In the genomic region with DNA sequence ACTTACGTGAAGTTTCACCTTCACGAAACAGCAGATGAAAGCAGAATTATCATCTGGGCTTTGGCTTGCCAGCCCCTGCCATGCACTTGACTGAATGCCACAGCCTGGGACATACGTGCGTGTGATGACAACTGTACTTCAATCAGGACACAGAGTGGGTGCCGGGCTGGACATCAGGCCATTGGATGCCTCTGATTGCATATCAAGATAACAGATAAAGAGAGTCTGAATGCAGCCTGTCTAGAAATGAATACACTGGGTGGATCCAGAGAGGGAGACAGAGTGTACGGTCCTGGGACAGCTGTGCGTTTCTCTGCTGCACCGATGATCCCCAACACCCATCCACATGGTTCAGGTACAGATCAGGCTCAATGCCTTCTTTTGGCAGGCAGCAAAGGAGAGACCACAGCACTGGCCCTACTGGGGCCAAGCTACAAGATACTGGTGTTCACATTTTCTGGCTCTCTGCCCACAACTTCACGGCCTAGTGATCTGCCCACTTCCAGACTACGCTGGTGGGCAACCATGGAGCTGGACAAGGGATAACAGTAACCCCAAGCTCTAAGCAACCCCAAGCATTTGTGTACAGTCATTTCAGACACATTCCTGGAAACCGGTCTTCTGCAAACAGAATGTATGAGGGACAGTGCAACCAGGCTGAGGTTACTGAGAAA, we compare ENCODE assay signal across 19 cellular contexts. TPM values are rescaled to one million over a fixed set of nuclear protein-coding genes. Genes with fewer than 3 reads are reported as not detected.
DNase-seq lines count a peak whose midpoint lies in the region; ATAC-seq and TF ChIP-seq lines count a peak whose summit lies in the region.
"Had no signal": no experiment of that assay in that cellular context is flagged by ENCODE, and none has a peak within 500 bp of the region (broad histone marks: within the 10 kb centered on the region; RNA-seq: fewer than 3 reads in every experiment).

No MANE protein-coding gene starts in this region.

- peaks cover 16% of the 10 kb centered on the region for H3K4me1 Mint-ChIP-seq in activated T-cell treated with anti-CD3 and anti-CD28 coated beads, Interleukin-2, amount 50 U/mL, for 72 hours (ENCODE audit: low read depth)
- H3K4me1 Mint-ChIP-seq in T-helper 17 cell, result peaks cover 14% of the 10 kb centered on the region
- peaks cover 7% of the 10 kb centered on the region for H3K4me1 Mint-ChIP-seq in Caco-2 (ENCODE audit: low read depth, unreplicated experiment)

- no peak overlapping the region for H3K27ac ChIP-seq in sigmoid colon
- H3K27ac ChIP-seq: body of pancreas, heart right ventricle, WERI-Rb-1 had no signal

- H3K27me3 Mint-ChIP-seq in activated T-cell treated with anti-CD3 and anti-CD28 coated beads, Interleukin-2, amount 50 U/mL, for 72 hours (ENCODE audit: low read depth), result no peaks in the 10 kb centered on the region
- H3K27me3 Mint-ChIP-seq in T-helper 17 cell (no peaks in the 10 kb centered on the region), Caco-2 (ENCODE audit: insufficient read depth, unreplicated experiment) (peaks cover 6% of the 10 kb centered on the region)
- H3K27me3 Mint-ChIP-seq: activated naive CD8-positive, alpha-beta T cell treated with anti-CD3 and anti-CD28 coated beads for 36 hours had no signal

- ATAC-seq in activated T-cell treated with anti-CD3 and anti-CD28 coated beads, Interleukin-2, amount 50 U/mL, for 72 hours (replicated peaks in 1 of 2), result peak; percentile 54 to 69
- ATAC-seq in T-helper 17 cell (peak; percentile 57), GM21423 (IDR thresholded peaks at IDR 0.05; ENCODE audit: unreplicated experiment) (no peak)
- ATAC-seq: body of pancreas, GM12878, heart right ventricle, natural killer cell had no signal

- H3K9me3 Mint-ChIP-seq in activated T-cell treated with anti-CD3 and anti-CD28 coated beads, Interleukin-2, amount 50 U/mL, for 72 hours, result no peaks in the 10 kb centered on the region
- no peaks in the 10 kb centered on the region for H3K9me3 Mint-ChIP-seq in Caco-2 (ENCODE audit: unreplicated experiment)
- H3K9me3 Mint-ChIP-seq: activated naive CD8-positive, alpha-beta T cell treated with anti-CD3 and anti-CD28 coated beads for 36 hours; natural killer cell had no signal

- H3K27me3 ChIP-seq in sigmoid colon, result no peaks in the 10 kb centered on the region
- no peaks in the 10 kb centered on the region for H3K27me3 ChIP-seq in Caco-2 (replicated peaks; ENCODE audit: control insufficient read depth, insufficient read depth, low read length)
- H3K27me3 ChIP-seq: body of pancreas had no signal

- 91% methylated on average over 11 of the region's 11 CpGs for WGBS in sigmoid colon, 2 donors

- H3K36me3 Mint-ChIP-seq in activated T-cell treated with anti-CD3 and anti-CD28 coated beads, Interleukin-2, amount 50 U/mL, for 72 hours (ENCODE audit: insufficient read depth in 2 of 2), result no peaks in the 10 kb centered on the region
- H3K36me3 Mint-ChIP-seq in T-helper 17 cell (ENCODE audit: low read depth) (peaks cover 2% of the 10 kb centered on the region), Caco-2 (ENCODE audit: insufficient read depth, unreplicated experiment) (no peaks in the 10 kb centered on the region)
- H3K36me3 Mint-ChIP-seq: activated naive CD8-positive, alpha-beta T cell treated with anti-CD3 and anti-CD28 coated beads for 36 hours; natural killer cell had no signal

- H3K4me3 Mint-ChIP-seq in activated T-cell treated with anti-CD3 and anti-CD28 coated beads, Interleukin-2, amount 50 U/mL, for 72 hours, result peak overlapping the region; percentile 47 to 61
- H3K4me3 Mint-ChIP-seq in T-helper 17 cell (peak overlapping the region; percentile 81), Caco-2 (ENCODE audit: unreplicated experiment) (no peak overlapping the region)
- H3K4me3 Mint-ChIP-seq: activated naive CD8-positive, alpha-beta T cell treated with anti-CD3 and anti-CD28 coated beads for 36 hours; natural killer cell had no signal

- H3K4me3 ChIP-seq in sigmoid colon (no peak overlapping the region), Caco-2 (ENCODE audit: low read depth, low read length) (no peak overlapping the region)
- H3K4me3 ChIP-seq: body of pancreas, GM12878, heart right ventricle had no signal

- DNase-seq in activated T-cell treated with anti-CD3 and anti-CD28 coated beads, Interleukin-2, amount 50 U/mL, for 72 hours, result no peak
- DNase-seq in activated T-cell treated with anti-CD3 and anti-CD28 coated beads for 4 hours (no peak), Caki2 (ENCODE audit: low read depth) (peak; percentile 65), T-helper 17 cell (no peak), left kidney (ENCODE audit: low read depth, low spot score) (peak; percentile 47), sigmoid colon (no peak), Caco-2 (no peak)
- DNase-seq: activated naive CD8-positive, alpha-beta T cell treated with anti-CD3 and anti-CD28 coated beads for 36 hours; body of pancreas; GDM1; heart right ventricle; Kasumi-1; natural killer cell; posterior cingulate gyrus; small intestine; stimulated activated CD8-positive, alpha-beta memory T cell treated with anti-CD3 and anti-CD28 coated beads, Interleukin-4, amount 100 ng/mL, for 48 hours; WERI-Rb-1 had no signal

- BruUV-seq in Caco-2 (replicated peaks; lab: Mats Ljungman, UMichigan), result no TSS peak

- TF ChIP-seq POLR2A in sigmoid colon (IDR thresholded peaks at IDR 0.05), result no peak

- POLR2A ChIA-PET in Caco-2 (lab: Charles Lee), result no interaction called here

- TF ChIP-seq CTCF in sigmoid colon (IDR thresholded peaks at IDR 0.05) (no peak), Caco-2 (IDR thresholded peaks at IDR 0.05; ENCODE audit: insufficient read depth in 1 of 2, low read depth in 1 of 2, low read length in 1 of 2, severe bottlenecking in 1 of 2, unreplicated experiment in 1 of 2) (no peak)

- no peak for TF ChIP-seq EP300 in sigmoid colon (IDR thresholded peaks at IDR 0.05)

- in situ Hi-C loops in Caki2 (cut with HindIII; ENCODE audit: low pct_unique_long_range_greater_than_20kb, low sequenced_read_pairs), result no loop called here

- H3K4me1 ChIP-seq in sigmoid colon (no peaks in the 10 kb centered on the region), Caco-2 (no peaks in the 10 kb centered on the region; the same call in 1 of the 2 replicates)
- H3K4me1 ChIP-seq: body of pancreas, heart right ventricle had no signal

- CTCF ChIA-PET in Caco-2 (lab: Charles Lee), result no interaction called here

- H3K9me3 ChIP-seq in T-helper 17 cell (ENCODE audit: control insufficient read depth, low read length, poor library complexity, severe bottlenecking), result no peaks in the 10 kb centered on the region
- H3K9me3 ChIP-seq in sigmoid colon, result no peaks in the 10 kb centered on the region
- H3K9me3 ChIP-seq in Caco-2, result no peaks in the 10 kb centered on the region
- H3K9me3 ChIP-seq: body of pancreas, heart right ventricle had no signal

- H3K36me3 ChIP-seq in sigmoid colon (no peaks in the 10 kb centered on the region), Caco-2 (ENCODE audit: control insufficient read depth, insufficient read depth, low read length) (no peaks in the 10 kb centered on the region)
- H3K36me3 ChIP-seq: heart right ventricle, WERI-Rb-1 had no signal

- H3K27ac Mint-ChIP-seq in activated T-cell treated with anti-CD3 and anti-CD28 coated beads, Interleukin-2, amount 50 U/mL, for 72 hours, result no peak overlapping the region
- H3K27ac Mint-ChIP-seq in T-helper 17 cell (peak overlapping the region; percentile 37), Caco-2 (ENCODE audit: unreplicated experiment) (no peak overlapping the region)
- H3K27ac Mint-ChIP-seq: activated naive CD8-positive, alpha-beta T cell treated with anti-CD3 and anti-CD28 coated beads for 36 hours; natural killer cell had no signal

- intact Hi-C loops in sigmoid colon (cut with DNase I), result no loop called here
- intact Hi-C loops in Caco-2 (cut with micrococcal nuclease; ENCODE audit: unreplicated experiment), result no loop called here

RNA-seq across cellular contexts. Expression of a gene that starts 35.6 kb away (rescaled TPM):
- 10 to 100 TPM; 22.3 to 30.6 TPM for total RNA-seq in activated T-cell treated with anti-CD3 and anti-CD28 coated beads, Interleukin-2, amount 50 U/mL, for 72 hours
- total RNA-seq in Caki2 (2014; rRNA removed; shearing (Covaris generic); ENCODE audit: low replicate concordance), result 8.1 and 13.6 TPM in 2 replicates
- total RNA-seq in T-helper 17 cell (10 to 100 TPM; 17.2 to 21.7 TPM), sigmoid colon (1 to 10 TPM in 2 of 4 donors, under 1 TPM in 2; 0.95 to 1.7 (median 1.0) TPM), Caco-2 (2022) (0.39 and 0.59 TPM in 2 replicates)
- 1 to 10 TPM in 1 of 3 donors, not detected in 2; 3.3 TPM for polyA plus RNA-seq in sigmoid colon

Comparison
In these comparisons a context has a peak if more than half of its experiments do, and no peak if none do; other contexts are left out.
1. DNase-seq: peak in Caki2 (single experiment) and left kidney (single experiment); none in activated T-cell treated with anti-CD3 and anti-CD28 coated beads, Interleukin-2, amount 50 U/mL, for 72 hours (0 of 2), activated T-cell treated with anti-CD3 and anti-CD28 coated beads for 4 hours (single experiment), T-helper 17 cell (0 of 3), sigmoid colon (single experiment) and Caco-2 (0 of 2).